ENCODE assay signal across 10 cellular contexts in the genomic region with DNA sequence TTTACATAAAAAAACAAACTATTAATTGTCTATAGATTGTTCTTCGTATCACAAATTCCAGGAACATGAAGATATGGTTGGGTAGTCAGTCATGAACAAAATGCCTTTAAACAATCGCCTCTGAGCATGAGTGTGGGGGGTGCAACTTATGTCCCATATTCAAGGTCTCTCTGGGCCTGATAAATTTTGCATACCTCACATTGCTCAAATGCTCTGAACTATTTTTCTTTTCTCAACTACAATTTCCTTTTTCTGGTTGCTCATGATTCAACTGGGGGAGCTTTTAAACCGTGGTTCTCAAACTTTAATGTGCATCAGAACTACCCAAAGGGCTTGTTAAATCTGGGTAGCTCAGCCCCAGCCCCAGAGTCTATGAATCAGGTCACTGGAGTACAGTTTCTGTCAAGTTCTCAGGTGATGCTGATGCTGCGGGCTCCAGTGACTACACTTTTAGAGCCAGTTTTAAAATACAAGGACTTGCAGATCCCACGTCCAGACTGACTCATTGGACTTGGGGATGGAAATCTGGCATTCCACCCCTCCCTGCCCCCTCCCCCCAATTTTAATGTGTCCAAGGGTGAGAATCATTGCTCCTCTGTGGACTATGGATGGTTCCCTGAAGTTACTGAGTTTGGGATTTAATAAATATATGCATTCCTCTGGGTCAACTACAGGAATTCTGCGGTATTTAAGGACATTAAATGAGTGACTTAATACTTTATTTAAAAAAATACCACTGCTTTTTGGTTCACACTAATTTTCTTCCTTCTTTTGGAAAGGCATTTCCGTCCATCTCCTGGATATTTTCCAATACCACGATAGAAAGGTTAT. TPM values are rescaled to one million over a fixed set of nuclear protein-coding genes. Genes with fewer than 3 reads are reported as not detected.
DNase-seq lines count a peak whose midpoint lies in the region; ATAC-seq, FAIRE-seq and TF ChIP-seq lines count a peak whose summit lies in the region.
"Had no signal": no experiment of that assay in that cellular context is flagged by ENCODE, and none has a peak within 500 bp of the region (broad histone marks: within the 10 kb centered on the region; RNA-seq: fewer than 3 reads in every experiment).

No MANE protein-coding gene starts in this region.

- no peaks in the 10 kb centered on the region for H3K9me1 ChIP-seq in keratinocyte (ENCODE audit: control insufficient read depth, extremely low read depth, insufficient read depth, low read length)

- no peaks in the 10 kb centered on the region for H3K36me3 ChIP-seq in adipocyte (ENCODE audit: control insufficient read depth, insufficient read depth, low read length, severe bottlenecking)
- peaks cover 0 to 2% of the 10 kb centered on the region in 2 experiments for H3K36me3 ChIP-seq in keratinocyte (ENCODE audit: control insufficient read depth in 2 of 2, extremely low read depth in 1 of 2, insufficient read depth in 2 of 2, low read length in 2 of 2)

- no peak for FAIRE-seq in keratinocyte (lab: Jason Lieb, UNC)

- H3K9ac ChIP-seq in adipocyte (ENCODE audit: low read length) (peak overlapping the region; percentile 94), keratinocyte (ENCODE audit: control insufficient read depth, extremely low read depth, insufficient read depth, low read length) (peak overlapping the region; percentile 77)

- no peaks in the 10 kb centered on the region for H4K20me1 ChIP-seq in keratinocyte (ENCODE audit: control insufficient read depth, extremely low read depth, insufficient read depth, low read length)

- H3K4me1 ChIP-seq in adipocyte (ENCODE audit: control insufficient read depth, insufficient read depth, low read length): peaks cover 50% of the 10 kb centered on the region
- H3K4me1 ChIP-seq in keratinocyte (ENCODE audit: control insufficient read depth, extremely low read depth, insufficient read depth, low read length): peaks cover 26% of the 10 kb centered on the region

- dilution Hi-C loops in keratinocyte (cut with MboI; ENCODE audit: extremely low pct_ligation_motif_present, low sequenced_read_pairs): no loop called here

- no peak for TF ChIP-seq CTCF in keratinocyte (optimal IDR thresholded peaks at IDR 0.05 in 1 of 3, IDR thresholded peaks at IDR 0.05 in 1 of 3, conservative IDR thresholded peaks at IDR 0.05 in 1 of 3; ENCODE audit: extremely low read depth in 1 of 3, insufficient read depth in 2 of 3, low read length in 3 of 3)

- no peak for ATAC-seq in GM21619 (IDR thresholded peaks at IDR 0.05; ENCODE audit: unreplicated experiment)

- H3K27ac ChIP-seq in keratinocyte (ENCODE audit: control insufficient read depth, insufficient read depth, low read length): no peak overlapping the region
- peak overlapping the region; percentile 92 for H3K27ac ChIP-seq in temporal lobe (ENCODE audit: low read depth, low read length)

- no peak overlapping the region for H2AFZ ChIP-seq in keratinocyte (ENCODE audit: control insufficient read depth, low read length)

- H3K9me3 ChIP-seq in adipocyte (ENCODE audit: control insufficient read depth, low read length) (no peaks in the 10 kb centered on the region), keratinocyte (ENCODE audit: control insufficient read depth, low read depth, low read length) (no peaks in the 10 kb centered on the region)

- H3K4me3 ChIP-seq in adipocyte (ENCODE audit: low read length) (peak overlapping the region; percentile 87), keratinocyte (ENCODE audit: control insufficient read depth in 2 of 3, extremely low read depth in 1 of 3, insufficient read depth in 2 of 3, low read depth in 1 of 3, low read length in 3 of 3) (peak overlapping the region in 2 of 3 experiments; percentile 58 to 72)

- peak; percentile 19 for DNase-seq in activated CD4-positive, alpha-beta T cell treated with anti-CD3 and anti-CD28 coated beads for 48 hours
- no peak for DNase-seq in activated CD4-positive, alpha-beta T cell treated with anti-CD3 and anti-CD28 coated beads, Interleukin-2, amount 50 U/mL, for 1 hour
- DNase-seq in adipocyte (ENCODE audit: low read depth) (peak; percentile 29), keratinocyte (ENCODE audit: low read depth, low spot score) (no peak), NCI-H446 treated with DMSO at 0.1 percent for 48 hours (lab: John Stamatoyannopoulos, UW) (no peak), SHP77 treated with DMSO at 0.1 percent for 48 hours (lab: John Stamatoyannopoulos, UW) (no peak)
- DNase-seq: DMS153, foreskin melanocyte had no signal

- peak overlapping the region; percentile 78 for H3K4me2 ChIP-seq in keratinocyte (ENCODE audit: control insufficient read depth, extremely low read depth, insufficient read depth, low read depth, low read length)

- H3K79me2 ChIP-seq in keratinocyte (ENCODE audit: control insufficient read depth, insufficient read depth, low read length): peaks cover 15% of the 10 kb centered on the region

- H3K27me3 ChIP-seq in adipocyte (replicated peaks; ENCODE audit: control insufficient read depth, insufficient read depth, low read length) (no peaks in the 10 kb centered on the region), keratinocyte (ENCODE audit: control insufficient read depth, extremely low read depth, insufficient read depth, low read length) (no peaks in the 10 kb centered on the region)

RNA-seq across cellular contexts. Expression of a gene that starts 1.5 kb away (rescaled TPM):
- polyA plus RNA-seq in keratinocyte: 16.3 to 27.6 TPM (median 18.3 TPM) in 3 replicates
- polyA plus RNA-seq in keratinocyte (2011; ENCODE audit: low read depth): 30.8 TPM
- 11.1 and 14.2 TPM in 2 replicates for polyA plus RNA-seq in keratinocyte (2011; cell fraction: cytosol; rRNA removed)
- 21.7 and 34.2 TPM in 2 replicates for polyA plus RNA-seq in keratinocyte (2011; cell fraction: nucleus; rRNA removed)
- 11.5 and 27.7 TPM in 2 replicates for polyA plus RNA-seq in keratinocyte (2012; ENCODE audit: low replicate concordance)
- 30.6 to 87.4 TPM (median 49.5 TPM) in 3 replicates for polyA minus RNA-seq in keratinocyte
- 26.9 TPM for polyA minus RNA-seq in keratinocyte (2011; cell fraction: cytosol; rRNA and poly(A)+ RNA removed)
- polyA minus RNA-seq in keratinocyte (2011; cell fraction: nucleus; rRNA and poly(A)+ RNA removed): 45.5 and 76.5 TPM in 2 replicates
- total RNA-seq in temporal lobe: 139 TPM

Comparison
In these comparisons a context has a peak if more than half of its experiments do, and no peak if none do; other contexts are left out.
1. DNase-seq: peak in activated CD4-positive, alpha-beta T cell treated with anti-CD3 and anti-CD28 coated beads for 48 hours (single experiment) and adipocyte (single experiment); none in activated CD4-positive, alpha-beta T cell treated with anti-CD3 and anti-CD28 coated beads, Interleukin-2, amount 50 U/mL, for 1 hour (single experiment), keratinocyte (single experiment), NCI-H446 treated with DMSO at 0.1 percent for 48 hours (single experiment) and SHP77 treated with DMSO at 0.1 percent for 48 hours (single experiment).